In the genomic region with DNA sequence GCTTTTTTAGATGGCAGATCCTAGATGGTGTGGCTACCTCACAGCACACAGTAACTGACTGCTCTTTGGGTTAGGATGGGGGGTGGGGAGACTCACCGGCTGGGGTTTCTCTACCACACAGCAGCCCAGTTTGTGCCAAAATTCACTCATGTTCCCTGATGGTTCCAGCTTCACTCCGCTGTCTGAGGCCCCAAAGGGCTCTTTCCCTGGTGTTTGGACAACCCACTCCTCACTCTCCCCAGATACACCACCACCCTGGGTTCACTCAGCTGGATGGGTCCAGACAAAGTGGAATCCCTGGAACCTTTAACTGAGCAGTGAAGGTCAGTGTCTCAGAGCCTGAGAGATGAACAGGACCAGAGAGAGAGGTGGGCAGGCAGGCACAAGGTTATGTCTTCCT, we compare ENCODE assay signal across 9 cellular contexts. TPM values are rescaled to one million over a fixed set of nuclear protein-coding genes. Genes with fewer than 3 reads are reported as not detected.
DNase-seq lines count a peak whose midpoint lies in the region; ATAC-seq and TF ChIP-seq lines count a peak whose summit lies in the region.
"Had no signal": no experiment of that assay in that cellular context is flagged by ENCODE, and none has a peak within 500 bp of the region (broad histone marks: within the 10 kb centered on the region; RNA-seq: fewer than 3 reads in every experiment).

No MANE protein-coding gene starts in this region.

- peaks cover 45% of the 10 kb centered on the region for H3K4me1 Mint-ChIP-seq in activated naive CD4-positive, alpha-beta T cell treated with anti-CD3 and anti-CD28 coated beads for 36 hours (ENCODE audit: low read depth)
- peaks cover 48 to 74% (median 61%) of the 10 kb centered on the region in 7 donors for H3K4me1 Mint-ChIP-seq in naive thymus-derived CD4-positive, alpha-beta T cell

- H3K4me3 Mint-ChIP-seq in activated naive CD4-positive, alpha-beta T cell treated with anti-CD3 and anti-CD28 coated beads for 36 hours, result peak overlapping the region; percentile 86
- peak overlapping the region; percentile 95 to 100 (median 99) for H3K4me3 Mint-ChIP-seq in naive thymus-derived CD4-positive, alpha-beta T cell

- H3K9me3 ChIP-seq in ascending aorta (no peaks in the 10 kb centered on the region), tibial artery (no peaks in the 10 kb centered on the region), body of pancreas (no peaks in the 10 kb centered on the region)
- no peaks in the 10 kb centered on the region for H3K9me3 ChIP-seq in naive thymus-derived CD4-positive, alpha-beta T cell (ENCODE audit: control insufficient read depth in 2 of 3, low read length in 3 of 3)

- peaks cover 45 to 53% of the 10 kb centered on the region in 2 donors for H3K36me3 ChIP-seq in ascending aorta
- H3K36me3 ChIP-seq in naive thymus-derived CD4-positive, alpha-beta T cell (ENCODE audit: control insufficient read depth in 2 of 3, insufficient read depth in 3 of 3, low read length in 3 of 3), result peaks cover 23 to 65% (median 35%) of the 10 kb centered on the region in 3 experiments
- H3K36me3 ChIP-seq in tibial artery, result peaks cover 39 to 60% (median 47%) of the 10 kb centered on the region in 3 donors
- H3K36me3 ChIP-seq in body of pancreas (replicated peaks in 1 of 2; ENCODE audit: insufficient read depth in 1 of 2, low read depth in 2 of 2), result peaks cover 0 to 18% of the 10 kb centered on the region in 2 donors

- no peaks in the 10 kb centered on the region for H3K27me3 ChIP-seq in ascending aorta
- H3K27me3 ChIP-seq in naive thymus-derived CD4-positive, alpha-beta T cell (ENCODE audit: control insufficient read depth in 2 of 2, insufficient read depth in 2 of 2, low read length in 2 of 2), result no peaks in the 10 kb centered on the region
- no peaks in the 10 kb centered on the region for H3K27me3 ChIP-seq in tibial artery
- H3K27me3 ChIP-seq in body of pancreas, result no peaks in the 10 kb centered on the region

- no peak for TF ChIP-seq POLR2A in body of pancreas (IDR thresholded peaks at IDR 0.05)

- DNase-seq in activated naive CD4-positive, alpha-beta T cell treated with anti-CD3 and anti-CD28 coated beads for 36 hours, result no peak
- no peak for DNase-seq in activated naive CD4-positive, alpha-beta T cell treated with anti-CD3 and anti-CD28 coated beads, Interleukin-2, amount 50 U/mL, for 16 hours
- DNase-seq in ascending aorta (ENCODE audit: low spot score in 2 of 2) (no peak), tibial artery (no peak), body of pancreas (no peak), EL (no peak), foreskin fibroblast (no peak)
- DNase-seq in naive thymus-derived CD4-positive, alpha-beta T cell, result no peak
- DNase-seq: NCI-H446 had no signal

- POLR2A ChIA-PET in naive thymus-derived CD4-positive, alpha-beta T cell (lab: Charles Lee), result interaction anchor here (0.6 to 12.8 kb wide), 26 partner anchors 8 to 319 kb away, joined by 3 to 253 read pairs (median 4); partner anchors contain the start of genes BNIPL, C1orf56, GABPB2 and LYSMD1

- intact Hi-C loops in activated naive CD4-positive, alpha-beta T cell treated with anti-CD3 and anti-CD28 coated beads for 36 hours (cut with micrococcal nuclease), result loop anchor here (5.0 kb wide), 4 partner anchors 128 to 688 kb away; partner anchors contain the start of genes ARNT and SETDB1
- intact Hi-C loops in ascending aorta (cut with DNase I), result loop anchor here (5.0 kb wide), 1 partner anchor 178 kb away; the partner anchor contains the start of gene ARNT
- intact Hi-C loops in naive thymus-derived CD4-positive, alpha-beta T cell (cut with micrococcal nuclease), result loop anchor here (5.0 to 10.0 kb wide), 5 partner anchors 199 to 693 kb away; partner anchors contain the start of genes PSMD4 (in 1 of the 2), RPRD2 (in 1 of the 2) and ZNF687 (in 1 of the 2)
- intact Hi-C loops in tibial artery (cut with DNase I; ENCODE audit: low total_unique reads), result no loop called here
- intact Hi-C loops in body of pancreas (cut with DNase I), result no loop called here

- 50 to 75% methylated on average over 1 to 2 of the region's 2 CpGs for WGBS in body of pancreas, 2 donors

- H3K4me3 ChIP-seq in ascending aorta (no peak overlapping the region), tibial artery (no peak overlapping the region), body of pancreas (no peak overlapping the region), foreskin fibroblast (ENCODE audit: low read depth in 1 of 2, low read length in 2 of 2) (no peak overlapping the region)
- H3K4me3 ChIP-seq in naive thymus-derived CD4-positive, alpha-beta T cell (ENCODE audit: low read length), result peak overlapping the region; percentile 82

- H3K27me3 Mint-ChIP-seq in activated naive CD4-positive, alpha-beta T cell treated with anti-CD3 and anti-CD28 coated beads for 36 hours (ENCODE audit: low read depth), result no peaks in the 10 kb centered on the region
- no peaks in the 10 kb centered on the region for H3K27me3 Mint-ChIP-seq in naive thymus-derived CD4-positive, alpha-beta T cell

- TF ChIP-seq CTCF in ascending aorta (IDR thresholded peaks at IDR 0.05) (no peak), tibial artery (IDR thresholded peaks at IDR 0.05) (no peak), body of pancreas (IDR thresholded peaks at IDR 0.05) (no peak), foreskin fibroblast (IDR thresholded peaks at IDR 0.05; ENCODE audit: low read depth, low read length) (no peak)

- peaks cover 60% of the 10 kb centered on the region for H3K36me3 Mint-ChIP-seq in activated naive CD4-positive, alpha-beta T cell treated with anti-CD3 and anti-CD28 coated beads for 36 hours (ENCODE audit: low read depth)
- peaks cover 31 to 66% (median 53%) of the 10 kb centered on the region in 5 donors for H3K36me3 Mint-ChIP-seq in naive thymus-derived CD4-positive, alpha-beta T cell

- ATAC-seq in naive thymus-derived CD4-positive, alpha-beta T cell, result no peak
- ATAC-seq in body of pancreas, result no peak

- CTCF ChIA-PET in activated naive CD4-positive, alpha-beta T cell treated with anti-CD3 and anti-CD28 coated beads for 36 hours (lab: Charles Lee), result interaction anchor here (1.2 to 1.3 kb wide), 4 partner anchors 9 to 494 kb away, joined by 3 to 4 read pairs (median 4); no protein-coding TSS in a partner anchor
- CTCF ChIA-PET in naive thymus-derived CD4-positive, alpha-beta T cell (lab: Charles Lee), result interaction anchor here (0.6 to 6.3 kb wide), 6 partner anchors 9 to 50 kb away, joined by 3 to 38 read pairs (median 8); partner anchors contain the start of genes BNIPL, C1orf56 and MINDY1

- H3K27ac ChIP-seq in ascending aorta (peak overlapping the region; percentile 71 to 96), tibial artery (peak overlapping the region; percentile 81 to 91), body of pancreas (peak overlapping the region in 2 of 4 donors; percentile 94 to 97)
- peak overlapping the region; percentile 99 for H3K27ac ChIP-seq in naive thymus-derived CD4-positive, alpha-beta T cell (ENCODE audit: low read depth, low read length)

- no peaks in the 10 kb centered on the region for H3K9me3 Mint-ChIP-seq in activated naive CD4-positive, alpha-beta T cell treated with anti-CD3 and anti-CD28 coated beads for 36 hours
- peaks cover 0 to 3% (median 0%) of the 10 kb centered on the region in 11 donors for H3K9me3 Mint-ChIP-seq in naive thymus-derived CD4-positive, alpha-beta T cell

- H3K27ac Mint-ChIP-seq in activated naive CD4-positive, alpha-beta T cell treated with anti-CD3 and anti-CD28 coated beads for 36 hours, result peak overlapping the region; percentile 98
- H3K27ac Mint-ChIP-seq in naive thymus-derived CD4-positive, alpha-beta T cell, result peak overlapping the region; percentile 93 to 99 (median 95)

- H3K4me1 ChIP-seq in ascending aorta (peaks cover 0 to 24% of the 10 kb centered on the region in 2 donors), tibial artery (peaks cover 0 to 38% (median 27%) of the 10 kb centered on the region in 4 donors), body of pancreas (peaks cover 35% of the 10 kb centered on the region)
- H3K4me1 ChIP-seq in naive thymus-derived CD4-positive, alpha-beta T cell (ENCODE audit: control insufficient read depth in 2 of 2, insufficient read depth in 2 of 2, low read length in 2 of 2), result peaks cover 29 to 30% of the 10 kb centered on the region in 2 donors

RNA-seq across cellular contexts. Expression of gene CDC42SE1, which starts 3.8 kb away (rescaled TPM):
- total RNA-seq in activated naive CD4-positive, alpha-beta T cell treated with anti-CD3 and anti-CD28 coated beads for 36 hours, result 10 to 100 TPM; 98.1 to 99.0 TPM
- total RNA-seq in ascending aorta, result 42.4 TPM
- 100 to 1,000 TPM; 362 to 516 (median 425) TPM for total RNA-seq in naive thymus-derived CD4-positive, alpha-beta T cell
- polyA plus RNA-seq in naive thymus-derived CD4-positive, alpha-beta T cell, result 100 to 1,000 TPM in 1 of 2 donors, 10 to 100 TPM in 1; 85.6 to 111 TPM
- total RNA-seq in body of pancreas, result 10 to 100 TPM; 40.2 to 43.8 TPM

RNA-seq across cellular contexts. Expression of gene MLLT11, which starts 4.6 kb away (rescaled TPM):
- 1 to 10 TPM; 3.3 to 3.6 TPM for total RNA-seq in activated naive CD4-positive, alpha-beta T cell treated with anti-CD3 and anti-CD28 coated beads for 36 hours
- total RNA-seq in ascending aorta (3.6 TPM), body of pancreas (1 to 10 TPM in 1 of 2 donors, under 1 TPM in 1; 0.26 to 1.6 TPM)
- total RNA-seq in naive thymus-derived CD4-positive, alpha-beta T cell, result 1 to 10 TPM; 3.3 to 6.0 (median 4.6) TPM
- 1 to 10 TPM; 3.7 to 4.8 TPM for polyA plus RNA-seq in naive thymus-derived CD4-positive, alpha-beta T cell

RNA-seq across cellular contexts. Expression of gene C1orf56, which starts 8.0 kb away (rescaled TPM):
- under 1 TPM; 0.49 to 0.57 TPM for total RNA-seq in activated naive CD4-positive, alpha-beta T cell treated with anti-CD3 and anti-CD28 coated beads for 36 hours
- total RNA-seq in ascending aorta (11.4 TPM), body of pancreas (1 to 10 TPM; 5.7 to 6.9 TPM)
- total RNA-seq in naive thymus-derived CD4-positive, alpha-beta T cell, result 1 to 10 TPM in 2 of 5 experiments, under 1 TPM in 3; 0.64 to 3.2 (median 0.82) TPM
- 1 to 10 TPM; 3.5 to 4.3 TPM for polyA plus RNA-seq in naive thymus-derived CD4-positive, alpha-beta T cell

RNA-seq across cellular contexts. Expression of gene GABPB2, which starts 15.0 kb away (rescaled TPM):
- 10 to 100 TPM; 16.1 to 16.2 TPM for total RNA-seq in activated naive CD4-positive, alpha-beta T cell treated with anti-CD3 and anti-CD28 coated beads for 36 hours
- total RNA-seq in ascending aorta, result 3.7 TPM
- total RNA-seq in naive thymus-derived CD4-positive, alpha-beta T cell, result 10 to 100 TPM; 13.7 to 42.2 (median 32.2) TPM
- 10 to 100 TPM in 1 of 2 donors, 1 to 10 TPM in 1; 9.6 to 17.8 TPM for polyA plus RNA-seq in naive thymus-derived CD4-positive, alpha-beta T cell
- total RNA-seq in body of pancreas, result 1 to 10 TPM; 4.3 to 9.1 TPM

RNA-seq across cellular contexts. Expression of gene BNIPL, which starts 19.2 kb away (rescaled TPM):
- total RNA-seq in activated naive CD4-positive, alpha-beta T cell treated with anti-CD3 and anti-CD28 coated beads for 36 hours, result 1 to 10 TPM; 1.1 to 1.3 TPM
- not detected for total RNA-seq in ascending aorta
- total RNA-seq in naive thymus-derived CD4-positive, alpha-beta T cell, result 1 to 10 TPM in 4 of 5 experiments, under 1 TPM in 1; 0.37 to 9.4 (median 1.9) TPM
- polyA plus RNA-seq in naive thymus-derived CD4-positive, alpha-beta T cell, result under 1 TPM; 0.08 to 0.17 TPM
- under 1 TPM in 1 of 2 donors, not detected in 1; 0.26 TPM for total RNA-seq in body of pancreas

Comparison
In these comparisons a context has a peak if more than half of its experiments do, and no peak if none do; other contexts are left out.
1. intact Hi-C loops: an anchor here in activated naive CD4-positive, alpha-beta T cell treated with anti-CD3 and anti-CD28 coated beads for 36 hours (5.0 kb wide), ascending aorta (5.0 kb wide) and naive thymus-derived CD4-positive, alpha-beta T cell (5.0 to 10.0 kb wide); none called in tibial artery and body of pancreas.